Comparison of ENCODE assay signal across 21 cellular contexts in genomic region chrX:109793191-109793590, GRCh38.
"Had no signal": no experiment of that assay in that cellular context is flagged by ENCODE, and none has a peak within 500 bp of the region (broad histone marks: within the 10 kb centered on the region; RNA-seq: fewer than 3 reads in every experiment).

No MANE protein-coding gene starts in this region.

- H3K4me1 Mint-ChIP-seq: activated CD4-positive, alpha-beta T cell treated with anti-CD3 and anti-CD28 coated beads, Interleukin-2, amount 10 ng/mL, durations not matched to agents 24 days and 14 days; activated naive CD8-positive, alpha-beta T cell treated with anti-CD3 and anti-CD28 coated beads, Interleukin-2, amount 50 U/mL, for 24 hours; natural killer cell had no signal

- H3K9me3 ChIP-seq: esophagus squamous epithelium, heart right ventricle, left lung, testis, uterus had no signal

- H3K4me3 Mint-ChIP-seq: activated CD4-positive, alpha-beta T cell treated with anti-CD3 and anti-CD28 coated beads, Interleukin-2, amount 10 ng/mL, durations not matched to agents 24 days and 14 days; activated CD8-positive, alpha-beta memory T cell treated with anti-CD3 and anti-CD28 coated beads, Interleukin-2, amount 10 ng/mL, durations not matched to agents 7 days and 5 days; activated CD8-positive, alpha-beta T cell treated with anti-CD3 and anti-CD28 coated beads for 36 hours; activated naive CD8-positive, alpha-beta T cell treated with anti-CD3 and anti-CD28 coated beads, Interleukin-2, amount 50 U/mL, for 24 hours; dendritic cell treated with granulocyte-macrophage colony-stimulating factor and Interleukin-4, amounts not matched to agents 40 ng/mL and 50 ng/mL, for 4 days; natural killer cell had no signal

- H3K4me1 ChIP-seq: esophagus squamous epithelium, heart right ventricle, left lung, testis, uterus had no signal

- ATAC-seq: activated CD8-positive, alpha-beta memory T cell treated with anti-CD3 and anti-CD28 coated beads, Interleukin-2, amount 10 ng/mL, durations not matched to agents 7 days and 5 days; activated CD8-positive, alpha-beta T cell treated with anti-CD3 and anti-CD28 coated beads for 36 hours; activated naive CD8-positive, alpha-beta T cell treated with anti-CD3 and anti-CD28 coated beads, Interleukin-2, amount 50 U/mL, for 24 hours; heart right ventricle; left lung; natural killer cell had no signal

- H3K9me3 Mint-ChIP-seq: activated CD4-positive, alpha-beta T cell treated with anti-CD3 and anti-CD28 coated beads, Interleukin-2, amount 10 ng/mL, durations not matched to agents 24 days and 14 days; activated CD8-positive, alpha-beta T cell treated with anti-CD3 and anti-CD28 coated beads for 36 hours; activated naive CD8-positive, alpha-beta T cell treated with anti-CD3 and anti-CD28 coated beads, Interleukin-2, amount 50 U/mL, for 24 hours; dendritic cell treated with granulocyte-macrophage colony-stimulating factor and Interleukin-4, amounts not matched to agents 40 ng/mL and 50 ng/mL, for 4 days; natural killer cell had no signal

- H3K27ac ChIP-seq: heart right ventricle, left lung, testis, uterus had no signal

- H3K27me3 ChIP-seq: left lung, testis, uterus had no signal

- H3K36me3 Mint-ChIP-seq: natural killer cell had no signal

- H3K36me3 ChIP-seq: esophagus squamous epithelium, heart right ventricle, left lung, uterus had no signal

- H3K4me3 ChIP-seq: esophagus squamous epithelium, heart right ventricle, left lung, lung, testis, uterus had no signal

- H3K27me3 Mint-ChIP-seq: activated CD8-positive, alpha-beta memory T cell treated with anti-CD3 and anti-CD28 coated beads, Interleukin-2, amount 10 ng/mL, durations not matched to agents 7 days and 5 days; activated CD8-positive, alpha-beta T cell treated with anti-CD3 and anti-CD28 coated beads for 36 hours; progenitor cell of endocrine pancreas had no signal

- DNase-seq: activated CD4-positive, alpha-beta T cell treated with anti-CD3 and anti-CD28 coated beads, Interleukin-2, amount 10 ng/mL, durations not matched to agents 24 days and 14 days; activated CD8-positive, alpha-beta memory T cell treated with anti-CD3 and anti-CD28 coated beads, Interleukin-2, amount 10 ng/mL, durations not matched to agents 7 days and 5 days; activated CD8-positive, alpha-beta T cell treated with anti-CD3 and anti-CD28 coated beads for 36 hours; activated effector memory CD4-positive, alpha-beta T cell treated with anti-CD3 and anti-CD28 coated beads, Interleukin-2, amount 50 U/mL, for 16 hours; activated naive CD4-positive, alpha-beta T cell treated with anti-CD3 and anti-CD28 coated beads, Interleukin-2, amount 50 U/mL, for 16 hours; activated naive CD8-positive, alpha-beta T cell treated with anti-CD3 and anti-CD28 coated beads, Interleukin-2, amount 50 U/mL, for 24 hours; activated T-cell treated with anti-CD3 and anti-CD28 coated beads for 4 hours; effector CD8-positive, alpha-beta T cell; esophagus squamous epithelium; heart right ventricle; left lung; midbrain; natural killer cell; stimulated activated CD4-positive, alpha-beta T cell treated with anti-CD3 and anti-CD28 coated beads, Interleukin-2, amount 100 ng/mL, for 48 hours; stimulated activated naive CD4-positive, alpha-beta T cell; testis; trophoblast cell; uterus had no signal

- H3K27ac Mint-ChIP-seq: activated CD4-positive, alpha-beta T cell treated with anti-CD3 and anti-CD28 coated beads, Interleukin-2, amount 10 ng/mL, durations not matched to agents 24 days and 14 days; activated CD8-positive, alpha-beta memory T cell treated with anti-CD3 and anti-CD28 coated beads, Interleukin-2, amount 10 ng/mL, durations not matched to agents 7 days and 5 days; activated CD8-positive, alpha-beta T cell treated with anti-CD3 and anti-CD28 coated beads for 36 hours; activated naive CD8-positive, alpha-beta T cell treated with anti-CD3 and anti-CD28 coated beads, Interleukin-2, amount 50 U/mL, for 24 hours; dendritic cell treated with granulocyte-macrophage colony-stimulating factor and Interleukin-4, amounts not matched to agents 40 ng/mL and 50 ng/mL, for 4 days; natural killer cell; progenitor cell of endocrine pancreas had no signal
